8 cellular contexts compared by ENCODE assay signal in the genomic region with DNA sequence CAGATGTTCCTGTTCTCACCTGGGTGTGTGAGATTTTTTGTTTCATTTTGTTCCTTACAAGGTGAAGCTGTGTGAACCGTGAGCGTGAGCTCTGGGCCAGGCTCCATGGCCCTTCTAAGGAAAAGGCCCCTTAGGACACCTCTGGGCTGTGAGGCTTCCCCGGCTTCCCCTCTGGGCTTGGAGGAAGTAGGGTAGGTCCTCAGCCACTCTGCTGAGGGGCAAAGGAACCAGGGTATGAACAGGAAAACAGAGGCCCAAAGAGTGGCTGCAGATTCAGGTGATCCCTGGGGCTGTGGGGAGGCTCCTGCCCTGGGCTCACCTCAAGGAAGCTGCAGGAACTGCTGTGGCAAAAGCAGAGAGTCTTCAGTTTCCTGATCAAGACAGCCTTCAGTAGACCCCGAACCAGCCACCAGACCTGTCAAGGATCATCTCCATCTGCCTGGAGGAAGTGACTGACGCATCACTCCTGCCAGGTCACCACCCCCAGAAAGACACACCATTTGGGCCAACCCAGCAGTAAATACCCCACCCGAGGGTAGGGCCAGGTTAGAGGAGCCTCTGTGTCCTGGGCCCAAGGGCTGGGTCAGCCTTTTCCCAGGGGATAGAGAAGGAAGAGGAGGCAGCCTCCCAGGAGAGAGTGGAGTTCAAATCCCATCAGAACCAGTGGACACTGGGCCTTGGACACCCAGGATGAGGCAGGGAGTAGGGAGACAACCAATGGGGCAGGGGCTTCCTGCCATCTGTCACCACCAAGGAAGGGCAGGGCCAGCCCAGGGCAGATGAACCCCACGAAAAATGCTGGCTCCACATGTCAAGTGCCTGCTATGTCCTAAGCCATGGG. TPM values are rescaled to one million over a fixed set of nuclear protein-coding genes. Genes with fewer than 3 reads are reported as not detected.
DNase-seq lines count a peak whose midpoint lies in the region; ATAC-seq and TF ChIP-seq lines count a peak whose summit lies in the region.

No MANE protein-coding gene starts in this region.

- no peaks in the 10 kb centered on the region for H3K9me2 ChIP-seq in Loucy (replicated peaks; ENCODE audit: low read depth, low read length)

- H3F3A ChIP-seq in Loucy (ENCODE audit: low read depth): peaks cover 7% of the 10 kb centered on the region

- no peaks in the 10 kb centered on the region for H3K9me3 ChIP-seq in Loucy (ENCODE audit: insufficient read depth, low read depth, low read length)
- no peaks in the 10 kb centered on the region for H3K9me3 ChIP-seq in right atrium auricular region

- no peaks in the 10 kb centered on the region for H3K9me3 Mint-ChIP-seq in activated T-cell treated with anti-CD3 and anti-CD28 coated beads, Interleukin-2, amount 50 U/mL, for 72 hours
- H3K9me3 Mint-ChIP-seq in stimulated activated naive CD8-positive, alpha-beta T cell treated with anti-CD3 and anti-CD28 coated beads, Interleukin-15, Interleukin-2, amounts not matched to agents 100 ng/mL and 50 ng/mL, for 24 hours: no peaks in the 10 kb centered on the region

- TF ChIP-seq CTCF in Loucy (conservative IDR thresholded peaks at IDR 0.05; ENCODE audit: low read length): no peak
- TF ChIP-seq CTCF in right atrium auricular region (IDR thresholded peaks at IDR 0.05): no peak
- TF ChIP-seq CTCF in brain microvascular endothelial cell (IDR thresholded peaks at IDR 0.05; ENCODE audit: low read depth, low read length, missing control alignments): no peak

- in situ Hi-C loops in brain microvascular endothelial cell (cut with HindIII; ENCODE audit: low pct_ligation_motif_present, low sequenced_read_pairs): no loop called here

- H3K36me3 Mint-ChIP-seq in activated T-cell treated with anti-CD3 and anti-CD28 coated beads, Interleukin-2, amount 50 U/mL, for 72 hours (ENCODE audit: insufficient read depth in 2 of 2): peaks cover 0 to 2% of the 10 kb centered on the region in 2 donors
- H3K36me3 Mint-ChIP-seq in stimulated activated naive CD8-positive, alpha-beta T cell treated with anti-CD3 and anti-CD28 coated beads, Interleukin-15, Interleukin-2, amounts not matched to agents 100 ng/mL and 50 ng/mL, for 24 hours (ENCODE audit: low read depth): peaks cover 7% of the 10 kb centered on the region

- H4K20me1 ChIP-seq in Loucy (ENCODE audit: insufficient read depth, low read length, poor library complexity, severe bottlenecking): no peaks in the 10 kb centered on the region

- H3K36me3 ChIP-seq in Loucy (ENCODE audit: insufficient read depth, low read length) (no peaks in the 10 kb centered on the region), right atrium auricular region (peaks cover 19% of the 10 kb centered on the region), brain microvascular endothelial cell (replicated peaks) (peaks cover 8% of the 10 kb centered on the region)

- peak overlapping the region; percentile 78 for H3K4me2 ChIP-seq in Loucy (ENCODE audit: low read depth, low read length, poor library complexity, severe bottlenecking)

- no peaks in the 10 kb centered on the region for H3K27me3 Mint-ChIP-seq in activated T-cell treated with anti-CD3 and anti-CD28 coated beads, Interleukin-2, amount 50 U/mL, for 72 hours (ENCODE audit: low read depth)
- no peaks in the 10 kb centered on the region for H3K27me3 Mint-ChIP-seq in stimulated activated naive CD8-positive, alpha-beta T cell treated with anti-CD3 and anti-CD28 coated beads, Interleukin-15, Interleukin-2, amounts not matched to agents 100 ng/mL and 50 ng/mL, for 24 hours

- H3K4me1 Mint-ChIP-seq in activated T-cell treated with anti-CD3 and anti-CD28 coated beads, Interleukin-2, amount 50 U/mL, for 72 hours (ENCODE audit: low read depth): peaks cover 49% of the 10 kb centered on the region
- peaks cover 60% of the 10 kb centered on the region for H3K4me1 Mint-ChIP-seq in stimulated activated naive CD8-positive, alpha-beta T cell treated with anti-CD3 and anti-CD28 coated beads, Interleukin-15, Interleukin-2, amounts not matched to agents 100 ng/mL and 50 ng/mL, for 24 hours (ENCODE audit: low read depth)

- peak overlapping the region; percentile 93 to 99 for H3K4me3 Mint-ChIP-seq in activated T-cell treated with anti-CD3 and anti-CD28 coated beads, Interleukin-2, amount 50 U/mL, for 72 hours
- H3K4me3 Mint-ChIP-seq in stimulated activated naive CD8-positive, alpha-beta T cell treated with anti-CD3 and anti-CD28 coated beads, Interleukin-15, Interleukin-2, amounts not matched to agents 100 ng/mL and 50 ng/mL, for 24 hours: peak overlapping the region; percentile 85

- H3K4me1 ChIP-seq in Loucy (ENCODE audit: insufficient read depth, low read length, poor library complexity, severe bottlenecking) (peaks cover 42% of the 10 kb centered on the region), right atrium auricular region (peaks cover 0 to 45% of the 10 kb centered on the region in 2 donors)

- peak; percentile 66 to 69 for DNase-seq in activated T-cell treated with anti-CD3 and anti-CD28 coated beads, Interleukin-2, amount 50 U/mL, for 72 hours
- DNase-seq in right atrium auricular region (ENCODE audit: low spot score) (no peak), iPS-NIHi11 (ENCODE audit: low spot score) (no peak), NCI-H82 (lab: John Stamatoyannopoulos, UW) (no peak), brain microvascular endothelial cell (no peak)

- H3K27me3 ChIP-seq in Loucy (ENCODE audit: insufficient read depth, low read length, poor library complexity, severe bottlenecking) (no peaks in the 10 kb centered on the region), right atrium auricular region (no peaks in the 10 kb centered on the region), brain microvascular endothelial cell (replicated peaks) (no peaks in the 10 kb centered on the region)

- no peaks in the 10 kb centered on the region for H3K79me2 ChIP-seq in Loucy (ENCODE audit: insufficient read depth, low read length)

- H2AFZ ChIP-seq in Loucy (ENCODE audit: low read length): no peak overlapping the region

- H3K9ac ChIP-seq in Loucy (ENCODE audit: low read depth, low read length, poor library complexity, severe bottlenecking): peak overlapping the region; percentile 69

- H3K27ac ChIP-seq in right atrium auricular region (peak overlapping the region; percentile 38 to 63), brain microvascular endothelial cell (no peak overlapping the region)

- peak overlapping the region; percentile 45 for H3K4me3 ChIP-seq in Loucy (ENCODE audit: low read length, poor library complexity, severe bottlenecking)
- no peak overlapping the region for H3K4me3 ChIP-seq in right atrium auricular region
- no peak overlapping the region for H3K4me3 ChIP-seq in brain microvascular endothelial cell (ENCODE audit: low read depth, low read length)

- peak overlapping the region; percentile 100 for H3K27ac Mint-ChIP-seq in activated T-cell treated with anti-CD3 and anti-CD28 coated beads, Interleukin-2, amount 50 U/mL, for 72 hours
- H3K27ac Mint-ChIP-seq in stimulated activated naive CD8-positive, alpha-beta T cell treated with anti-CD3 and anti-CD28 coated beads, Interleukin-15, Interleukin-2, amounts not matched to agents 100 ng/mL and 50 ng/mL, for 24 hours: peak overlapping the region; percentile 98

- ATAC-seq in activated T-cell treated with anti-CD3 and anti-CD28 coated beads, Interleukin-2, amount 50 U/mL, for 72 hours (replicated peaks in 1 of 2): peak; percentile 66 to 71
- ATAC-seq in SK-N-SH treated with all-trans-retinoic acid at 6 μM for 48 hours: no peak

TF ChIP-seq in SK-N-SH treated with all-trans-retinoic acid at 6 μM for 48 hours, 23 proteins besides CTCF, POLR2A, EP300 and RAD21 (continues in another document):
- TF ChIP-seq, protein P1, sequence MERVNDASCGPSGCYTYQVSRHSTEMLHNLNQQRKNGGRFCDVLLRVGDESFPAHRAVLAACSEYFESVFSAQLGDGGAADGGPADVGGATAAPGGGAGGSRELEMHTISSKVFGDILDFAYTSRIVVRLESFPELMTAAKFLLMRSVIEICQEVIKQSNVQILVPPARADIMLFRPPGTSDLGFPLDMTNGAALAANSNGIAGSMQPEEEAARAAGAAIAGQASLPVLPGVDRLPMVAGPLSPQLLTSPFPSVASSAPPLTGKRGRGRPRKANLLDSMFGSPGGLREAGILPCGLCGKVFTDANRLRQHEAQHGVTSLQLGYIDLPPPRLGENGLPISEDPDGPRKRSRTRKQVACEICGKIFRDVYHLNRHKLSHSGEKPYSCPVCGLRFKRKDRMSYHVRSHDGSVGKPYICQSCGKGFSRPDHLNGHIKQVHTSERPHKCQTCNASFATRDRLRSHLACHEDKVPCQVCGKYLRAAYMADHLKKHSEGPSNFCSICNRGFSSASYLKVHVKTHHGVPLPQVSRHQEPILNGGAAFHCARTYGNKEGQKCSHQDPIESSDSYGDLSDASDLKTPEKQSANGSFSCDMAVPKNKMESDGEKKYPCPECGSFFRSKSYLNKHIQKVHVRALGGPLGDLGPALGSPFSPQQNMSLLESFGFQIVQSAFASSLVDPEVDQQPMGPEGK (CRISPR knock-in tag; IDR thresholded peaks at IDR 0.05; ENCODE audit: borderline replicate concordance): no peak
- no peak for TF ChIP-seq PPARA (CRISPR knock-in tag; IDR thresholded peaks at IDR 0.05; ENCODE audit: borderline replicate concordance)
- no peak for TF ChIP-seq ZC3H10 (CRISPR knock-in tag; IDR thresholded peaks at IDR 0.05)
- no peak for TF ChIP-seq ISL1 (CRISPR knock-in tag; IDR thresholded peaks at IDR 0.05)
- TF ChIP-seq SNAI2 (CRISPR knock-in tag; IDR thresholded peaks at IDR 0.05): no peak
- no peak for TF ChIP-seq ZFP30 (CRISPR knock-in tag; IDR thresholded peaks at IDR 0.05)
- TF ChIP-seq TOX (CRISPR knock-in tag; IDR thresholded peaks at IDR 0.05; ENCODE audit: borderline replicate concordance): no peak
- TF ChIP-seq ZNF70 (CRISPR knock-in tag; IDR thresholded peaks at IDR 0.05): no peak

RNA-seq across cellular contexts. Expression of gene ST6GALNAC6, which starts 5.7 kb away (rescaled TPM):
- total RNA-seq in activated T-cell treated with anti-CD3 and anti-CD28 coated beads, Interleukin-2, amount 50 U/mL, for 72 hours: 10 to 100 TPM; 74.4 to 75.6 TPM
- 100 to 1,000 TPM in 1 of 2 donors, 10 to 100 TPM in 1; 68.2 to 106 TPM for total RNA-seq in right atrium auricular region

RNA-seq across cellular contexts. Expression of gene ST6GALNAC4, which starts 11.7 kb away (rescaled TPM):
- 10 to 100 TPM; 28.1 to 30.5 TPM for total RNA-seq in activated T-cell treated with anti-CD3 and anti-CD28 coated beads, Interleukin-2, amount 50 U/mL, for 72 hours
- total RNA-seq in right atrium auricular region: 10 to 100 TPM; 31.7 to 59.0 TPM

RNA-seq across cellular contexts. Expression of gene PIP5KL1, which starts 25.5 kb away (rescaled TPM):
- total RNA-seq in activated T-cell treated with anti-CD3 and anti-CD28 coated beads, Interleukin-2, amount 50 U/mL, for 72 hours: 1 to 10 TPM; 4.4 to 6.4 TPM
- total RNA-seq in right atrium auricular region: under 1 TPM in 1 of 2 donors, not detected in 1; 0.20 TPM

RNA-seq across cellular contexts. Expression of gene AK1, which starts 27.6 kb away (rescaled TPM):
- 10 to 100 TPM; 37.7 to 41.9 TPM for total RNA-seq in activated T-cell treated with anti-CD3 and anti-CD28 coated beads, Interleukin-2, amount 50 U/mL, for 72 hours
- 100 to 1,000 TPM; 263 to 398 TPM for total RNA-seq in right atrium auricular region

RNA-seq across cellular contexts. Expression of gene DPM2, which starts 32.5 kb away (rescaled TPM):
- 10 to 100 TPM; 44.2 to 51.1 TPM for total RNA-seq in activated T-cell treated with anti-CD3 and anti-CD28 coated beads, Interleukin-2, amount 50 U/mL, for 72 hours
- 10 to 100 TPM in 1 of 2 donors, 1 to 10 TPM in 1; 4.7 to 11.4 TPM for total RNA-seq in right atrium auricular region

Comparison
In these comparisons a context has a peak if more than half of its experiments do, and no peak if none do; other contexts are left out.
1. DNase-seq: peak in activated T-cell treated with anti-CD3 and anti-CD28 coated beads, Interleukin-2, amount 50 U/mL, for 72 hours (2 of 2); none in right atrium auricular region (single experiment), iPS-NIHi11 (single experiment), NCI-H82 (single experiment) and brain microvascular endothelial cell (single experiment).
2. RNA of gene PIP5KL1, which starts 25.5 kb away (total RNA-seq): 4.4 to 6.4 TPM in activated T-cell treated with anti-CD3 and anti-CD28 coated beads, Interleukin-2, amount 50 U/mL, for 72 hours; 0.20 TPM in right atrium auricular region; every median in the first group is over 4 times any median in the second.